Comparison of ENCODE assay signal across 8 cellular contexts in genomic region chr15:75347222-75348033, GRCh38. TPM values are rescaled to one million over a fixed set of nuclear protein-coding genes. Genes with fewer than 3 reads are reported as not detected.
A peak's percentile ranks its signal among the peaks of the same experiment; 100 is the strongest.
DNase-seq lines count a peak whose midpoint lies in the region; ATAC-seq and TF ChIP-seq lines count a peak whose summit lies in the region.

No MANE protein-coding gene starts in this region.

- TF ChIP-seq POLR2A in ovary (IDR thresholded peaks at IDR 0.05) = peak; percentile 24

- no peaks in the 10 kb centered on the region for H3K4me1 ChIP-seq in cardiac muscle cell (ENCODE audit: low read depth)
- H3K4me1 ChIP-seq in ovary (ENCODE audit: insufficient read depth) = peaks cover 7% of the 10 kb centered on the region

- H3K9me3 Mint-ChIP-seq in activated naive CD4-positive, alpha-beta T cell treated with anti-CD3 and anti-CD28 coated beads for 36 hours = peaks cover 5% of the 10 kb centered on the region

- ATAC-seq in GM21619 (IDR thresholded peaks at IDR 0.05; ENCODE audit: unreplicated experiment) (peak; percentile 62), HG03280 (IDR thresholded peaks at IDR 0.05; ENCODE audit: unreplicated experiment) (no peak)

- no peaks in the 10 kb centered on the region for H3K27me3 Mint-ChIP-seq in activated naive CD4-positive, alpha-beta T cell treated with anti-CD3 and anti-CD28 coated beads for 36 hours (ENCODE audit: low read depth)

- no peak for TF ChIP-seq CTCF in cardiac muscle cell (IDR thresholded peaks at IDR 0.05; ENCODE audit: low read depth, low read length)
- no peak for TF ChIP-seq CTCF in ovary (IDR thresholded peaks at IDR 0.05)

- no peaks in the 10 kb centered on the region for H3K36me3 ChIP-seq in cardiac muscle cell
- no peaks in the 10 kb centered on the region for H3K36me3 ChIP-seq in ovary

- H3K4me1 Mint-ChIP-seq in activated naive CD4-positive, alpha-beta T cell treated with anti-CD3 and anti-CD28 coated beads for 36 hours (ENCODE audit: low read depth) = peaks cover 36% of the 10 kb centered on the region

- TF ChIP-seq EP300 in ovary (IDR thresholded peaks at IDR 0.05) = no peak

- WGBS in ovary, 3 donors = 0 to 1% (median 1%) methylated on average over 65 of the region's 65 CpGs

- H3K27me3 ChIP-seq in cardiac muscle cell = no peaks in the 10 kb centered on the region
- no peaks in the 10 kb centered on the region for H3K27me3 ChIP-seq in ovary

- H3K36me3 Mint-ChIP-seq in activated naive CD4-positive, alpha-beta T cell treated with anti-CD3 and anti-CD28 coated beads for 36 hours (ENCODE audit: low read depth) = peaks cover 7% of the 10 kb centered on the region

- peak overlapping the region; percentile 89 for H3K4me3 ChIP-seq in cardiac muscle cell
- H3K4me3 ChIP-seq in ovary = peak overlapping the region; percentile 64

- DNase-seq in C1 segment of cervical spinal cord (lab: John Stamatoyannopoulos, UW) = peak in 11 of 14 donors; percentile 21 to 72 (median 48)
- peak; percentile 36 for DNase-seq in OCI-M1 (lab: John Stamatoyannopoulos, UW)
- DNase-seq in activated naive CD4-positive, alpha-beta T cell treated with anti-CD3 and anti-CD28 coated beads for 36 hours = peak; percentile 56
- peak; percentile 36 to 74 for DNase-seq in cardiac muscle cell (ENCODE audit: low read depth in 1 of 2, low spot score in 1 of 2)
- DNase-seq in ovary = peak; percentile 62 to 78 (median 76)
- no peak for DNase-seq in DMS79 (lab: John Stamatoyannopoulos, UW)

- H3K27ac Mint-ChIP-seq in activated naive CD4-positive, alpha-beta T cell treated with anti-CD3 and anti-CD28 coated beads for 36 hours = no peak overlapping the region

- CTCF ChIA-PET in activated naive CD4-positive, alpha-beta T cell treated with anti-CD3 and anti-CD28 coated beads for 36 hours (lab: Charles Lee) = interaction anchor here (1.8 kb wide), 1 partner anchor 20 kb away, joined by 7 read pairs; no protein-coding TSS in a partner anchor

- peak overlapping the region; percentile 77 for H3K4me3 Mint-ChIP-seq in activated naive CD4-positive, alpha-beta T cell treated with anti-CD3 and anti-CD28 coated beads for 36 hours

- H3K27ac ChIP-seq in cardiac muscle cell (no peak overlapping the region), ovary (peak overlapping the region in 1 of 2 donors; percentile 1)

- H3K9me3 ChIP-seq in cardiac muscle cell (ENCODE audit: low read depth) = no peaks in the 10 kb centered on the region
- no peaks in the 10 kb centered on the region for H3K9me3 ChIP-seq in ovary

- intact Hi-C loops in activated naive CD4-positive, alpha-beta T cell treated with anti-CD3 and anti-CD28 coated beads for 36 hours (cut with micrococcal nuclease) = loop anchor here (5.0 kb wide), 1 partner anchor 295 kb away; the partner anchor contains the start of gene IMP3
- intact Hi-C loops in ovary (cut with DNase I) = no loop called here

RNA-seq across cellular contexts. Expression of gene NEIL1, which starts 0.6 kb away (rescaled TPM):
- total RNA-seq in activated naive CD4-positive, alpha-beta T cell treated with anti-CD3 and anti-CD28 coated beads for 36 hours = 1 to 10 TPM; 4.0 to 5.6 TPM
- total RNA-seq in cardiac muscle cell (35.7 and 71.2 TPM in 2 replicates), ovary (10 to 100 TPM; 21.2 to 80.2 (median 36.1) TPM)
- polyA plus RNA-seq in cardiac muscle cell (42.2 and 70.6 TPM in 2 replicates), ovary (10 to 100 TPM in 1 of 2 donors, 1 to 10 TPM in 1; 8.1 to 31.5 TPM)

RNA-seq across cellular contexts. Expression of gene COMMD4, which starts 11.6 kb away (rescaled TPM):
- 10 to 100 TPM; 65.8 to 70.4 TPM for total RNA-seq in activated naive CD4-positive, alpha-beta T cell treated with anti-CD3 and anti-CD28 coated beads for 36 hours
- total RNA-seq in cardiac muscle cell = 66.3 and 94.3 TPM in 2 replicates
- polyA plus RNA-seq in cardiac muscle cell = 62.2 and 98.8 TPM in 2 replicates
- total RNA-seq in ovary = 10 to 100 TPM; 26.2 to 48.6 (median 42.0) TPM
- 10 to 100 TPM; 12.1 to 67.9 TPM for polyA plus RNA-seq in ovary

RNA-seq across cellular contexts. Expression of gene MAN2C1, which starts 21.0 kb away (rescaled TPM):
- total RNA-seq in activated naive CD4-positive, alpha-beta T cell treated with anti-CD3 and anti-CD28 coated beads for 36 hours = 100 to 1,000 TPM; 228 to 247 TPM
- 114 and 244 TPM in 2 replicates for total RNA-seq in cardiac muscle cell
- 157 and 169 TPM in 2 replicates for polyA plus RNA-seq in cardiac muscle cell
- total RNA-seq in ovary = 100 to 1,000 TPM; 166 to 277 (median 223) TPM
- polyA plus RNA-seq in ovary = 100 to 1,000 TPM in 1 of 2 donors, 10 to 100 TPM in 1; 48.9 to 247 TPM
